Comparison of ENCODE assay signal across 8 cellular contexts in the genomic region with DNA sequence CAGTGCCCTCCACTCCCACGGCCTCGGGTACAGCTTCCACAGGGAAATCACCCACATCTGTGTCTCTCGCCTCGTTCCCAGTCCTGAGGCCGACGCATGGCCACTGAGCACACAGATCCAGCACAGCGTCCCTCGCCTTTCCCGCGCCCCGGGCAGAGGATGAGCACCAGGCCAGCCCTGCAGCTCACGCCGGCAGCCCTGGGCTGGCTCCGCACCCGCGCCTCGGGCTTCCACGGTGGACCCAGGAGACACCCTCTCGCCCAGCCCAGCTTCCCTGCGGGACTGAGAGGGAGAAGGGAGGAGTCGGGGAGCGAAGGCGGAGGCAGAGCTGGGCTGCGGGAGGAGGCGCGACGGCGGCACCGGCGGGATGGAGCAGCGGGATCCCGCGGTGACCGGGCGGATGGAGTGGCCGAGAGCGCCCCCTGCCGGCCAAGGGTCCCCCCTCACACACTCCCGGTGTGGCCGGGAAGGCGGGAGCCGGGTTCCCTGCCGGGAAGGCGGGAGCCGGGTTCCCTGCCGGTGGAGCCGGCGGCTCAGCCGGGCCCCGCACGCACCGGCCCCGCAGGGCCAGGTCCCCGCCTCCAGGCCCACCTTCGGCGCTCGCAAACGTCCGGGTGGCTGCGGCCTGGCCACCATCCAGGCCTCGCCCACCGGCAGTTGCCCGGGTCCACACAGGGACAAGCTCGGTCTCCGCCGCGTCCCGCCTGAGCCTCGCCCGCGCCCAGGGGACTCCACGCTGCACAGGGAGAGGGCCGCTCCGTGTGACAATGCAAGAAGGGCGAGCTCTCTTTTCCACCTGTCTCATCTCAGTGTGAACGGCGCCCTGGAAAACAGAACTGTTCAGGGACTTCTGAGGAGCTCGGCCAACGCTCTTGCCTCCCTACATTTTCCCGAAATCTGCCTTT.
DNase-seq lines count a peak whose midpoint lies in the region; ATAC-seq and TF ChIP-seq lines count a peak whose summit lies in the region.

No MANE protein-coding gene starts in this region.

- peaks cover 65% of the 10 kb centered on the region for H3K27me3 Mint-ChIP-seq in CD4-positive, alpha-beta T cell

- peak overlapping the region; percentile 54 for H3K4me2 ChIP-seq in OCI-LY1 (ENCODE audit: low read length)

- peak; percentile 9 to 71 (median 48) for DNase-seq in CD4-positive, alpha-beta T cell
- DNase-seq in activated T-cell treated with anti-CD3 and anti-CD28 coated beads, Interleukin-2, amount 50 U/mL, for 48 hours, result peak; percentile 83 to 88
- DNase-seq in esophagus squamous epithelium (lab: John Stamatoyannopoulos, UW), result no peak
- peak; percentile 39 to 46 for DNase-seq in stimulated activated CD8-positive, alpha-beta memory T cell treated with anti-CD3 and anti-CD28 coated beads, Interleukin-7, amount 100 ng/mL, for 48 hours (ENCODE audit: extremely low read depth in 1 of 2, low read depth in 1 of 2)

- no peaks in the 10 kb centered on the region for H3K9me2 ChIP-seq in OCI-LY1 (ENCODE audit: low read depth, low read length)

- POLR2A ChIA-PET in CD4-positive, alpha-beta T cell (lab: Charles Lee), result interaction anchor here (0.5 to 2.5 kb wide), 4 partner anchors 111 to 709 kb away, joined by 3 to 7 read pairs (median 4); partner anchors contain the start of genes LANCL2 and SEC61G

- no peaks in the 10 kb centered on the region for H3K9me3 Mint-ChIP-seq in CD4-positive, alpha-beta T cell

- H3K36me3 ChIP-seq in OCI-LY1 (ENCODE audit: insufficient read depth, low read length) (no peaks in the 10 kb centered on the region), esophagus squamous epithelium (no peaks in the 10 kb centered on the region), muscle layer of duodenum (ENCODE audit: control insufficient read depth in 1 of 2, insufficient read depth in 2 of 2, low read length in 2 of 2) (no peaks in the 10 kb centered on the region)

- H3K79me2 ChIP-seq in OCI-LY1 (ENCODE audit: insufficient read depth, low read length), result no peaks in the 10 kb centered on the region

- H3K36me3 Mint-ChIP-seq in CD4-positive, alpha-beta T cell (ENCODE audit: low read depth), result no peaks in the 10 kb centered on the region

- H3K4me3 Mint-ChIP-seq in CD4-positive, alpha-beta T cell, result peak overlapping the region; percentile 93

- H3K9me3 ChIP-seq in CD4-positive, alpha-beta T cell (ENCODE audit: control insufficient read depth, low read length), result no peaks in the 10 kb centered on the region
- H3K9me3 ChIP-seq in OCI-LY1 (ENCODE audit: low read length) (no peaks in the 10 kb centered on the region), esophagus squamous epithelium (no peaks in the 10 kb centered on the region), muscle layer of duodenum (ENCODE audit: control insufficient read depth in 1 of 2, low read length in 2 of 2) (no peaks in the 10 kb centered on the region)

- peaks cover 8% of the 10 kb centered on the region for H3K4me1 Mint-ChIP-seq in CD4-positive, alpha-beta T cell (ENCODE audit: low read depth)

- no peak for TF ChIP-seq POLR2A in esophagus squamous epithelium (IDR thresholded peaks at IDR 0.05)

- ATAC-seq in CD4-positive, alpha-beta T cell (ENCODE audit: poor library complexity), result peak; percentile 35
- ATAC-seq in GM19455 (IDR thresholded peaks at IDR 0.05; ENCODE audit: unreplicated experiment), result peak; percentile 77
- ATAC-seq in HG03558 (IDR thresholded peaks at IDR 0.05; ENCODE audit: extremely low read depth, unreplicated experiment), result peak; percentile 38

- CTCF ChIA-PET in CD4-positive, alpha-beta T cell (lab: Charles Lee), result interaction anchor here (1.2 to 1.9 kb wide), 5 partner anchors 10 to 495 kb away, joined by 3 to 9 read pairs (median 6); partner anchors contain the start of gene SEC61G

- H3K27ac Mint-ChIP-seq in CD4-positive, alpha-beta T cell, result no peak overlapping the region

- H3K27me3 ChIP-seq in CD4-positive, alpha-beta T cell (ENCODE audit: control insufficient read depth, insufficient read depth, low read length), result peaks cover 41% of the 10 kb centered on the region
- H3K27me3 ChIP-seq in OCI-LY1 (ENCODE audit: insufficient read depth, low read length) (no peaks in the 10 kb centered on the region; the same call in 1 of the 2 replicates), esophagus squamous epithelium (peaks cover 0 to 57% (median 4%) of the 10 kb centered on the region in 4 donors), muscle layer of duodenum (ENCODE audit: low read depth, low read length) (no peaks in the 10 kb centered on the region)

- intact Hi-C loops in CD4-positive, alpha-beta T cell (cut with DNase I, micrococcal nuclease), result loop anchor here (1.0 to 10.0 kb wide), 3 partner anchors 480 to 710 kb away; partner anchors contain the start of gene NIPSNAP2 (in 1 of the 2)
- intact Hi-C loops in esophagus squamous epithelium (cut with DNase I), result loop anchor here (2.0 kb wide), 1 partner anchor 480 kb away; no protein-coding TSS in a partner anchor

- H2AFZ ChIP-seq in OCI-LY1 (ENCODE audit: low read length), result no peak overlapping the region

- H3K4me3 ChIP-seq in OCI-LY1 (ENCODE audit: low read depth, low read length, poor library complexity, severe bottlenecking), result peak overlapping the region; percentile 52
- peak overlapping the region; percentile 45 to 74 (median 54) for H3K4me3 ChIP-seq in esophagus squamous epithelium
- peak overlapping the region; percentile 52 to 74 for H3K4me3 ChIP-seq in muscle layer of duodenum (ENCODE audit: low read depth in 1 of 2, low read length in 2 of 2)

- no peak overlapping the region for H3K27ac ChIP-seq in CD4-positive, alpha-beta T cell (ENCODE audit: low read depth, low read length)
- no peak overlapping the region for H3K27ac ChIP-seq in OCI-LY1 (ENCODE audit: low read depth, low read length, poor library complexity, severe bottlenecking)
- H3K27ac ChIP-seq in esophagus squamous epithelium, result peak overlapping the region in 3 of 4 donors; percentile 19 to 53 (median 33)
- H3K27ac ChIP-seq in muscle layer of duodenum (ENCODE audit: low read length), result no peak overlapping the region

- H3F3A ChIP-seq in OCI-LY1 (ENCODE audit: insufficient read depth, low read length), result no peaks in the 10 kb centered on the region

- TF ChIP-seq CTCF in CD4-positive, alpha-beta T cell (IDR thresholded peaks at IDR 0.05), result peak; percentile 87
- peak; percentile 69 for TF ChIP-seq CTCF in OCI-LY1 (IDR thresholded peaks at IDR 0.05; ENCODE audit: low read length)
- peak; percentile 81 to 96 (median 87) for TF ChIP-seq CTCF in esophagus squamous epithelium (IDR thresholded peaks at IDR 0.05)

- H3K4me1 ChIP-seq in OCI-LY1 (ENCODE audit: insufficient read depth, low read length, severe bottlenecking) (peaks cover 9% of the 10 kb centered on the region), esophagus squamous epithelium (peaks cover 7 to 21% (median 10%) of the 10 kb centered on the region in 3 donors), muscle layer of duodenum (ENCODE audit: control insufficient read depth in 1 of 2, insufficient read depth in 2 of 2, low read length in 2 of 2) (peaks cover 0 to 5% of the 10 kb centered on the region in 2 donors)

- peak overlapping the region; percentile 7; the same call in 1 of the 2 replicates for H3K9ac ChIP-seq in OCI-LY1 (ENCODE audit: low read length)

- WGBS in esophagus squamous epithelium, 2 donors, result 0% methylated on average over 5 to 18 of the region's 80 CpGs

- no peaks in the 10 kb centered on the region for H4K20me1 ChIP-seq in OCI-LY1 (ENCODE audit: insufficient read depth, low read length)

Comparison
In these comparisons a context has a peak if more than half of its experiments do, and no peak if none do; other contexts are left out.
1. H3K27ac ChIP-seq: peak in esophagus squamous epithelium (3 of 4); none in CD4-positive, alpha-beta T cell (single experiment), OCI-LY1 (single experiment) and muscle layer of duodenum (single experiment).
2. Peak in every context shown above with its lines, with median percentiles within 50 percentile points of each other: ATAC-seq, CTCF ChIP-seq and H3K4me3 ChIP-seq.